ENCODE assay signal across 1 cellular context in genomic region chr18:72541871-72542690, GRCh38.
TF ChIP-seq lines count a peak whose summit lies in the region.

No MANE protein-coding gene starts in this region.

TF ChIP-seq in H1, 55 proteins besides CTCF, POLR2A, EP300 and RAD21 (continued from another document):
- TF ChIP-seq, protein P1, sequence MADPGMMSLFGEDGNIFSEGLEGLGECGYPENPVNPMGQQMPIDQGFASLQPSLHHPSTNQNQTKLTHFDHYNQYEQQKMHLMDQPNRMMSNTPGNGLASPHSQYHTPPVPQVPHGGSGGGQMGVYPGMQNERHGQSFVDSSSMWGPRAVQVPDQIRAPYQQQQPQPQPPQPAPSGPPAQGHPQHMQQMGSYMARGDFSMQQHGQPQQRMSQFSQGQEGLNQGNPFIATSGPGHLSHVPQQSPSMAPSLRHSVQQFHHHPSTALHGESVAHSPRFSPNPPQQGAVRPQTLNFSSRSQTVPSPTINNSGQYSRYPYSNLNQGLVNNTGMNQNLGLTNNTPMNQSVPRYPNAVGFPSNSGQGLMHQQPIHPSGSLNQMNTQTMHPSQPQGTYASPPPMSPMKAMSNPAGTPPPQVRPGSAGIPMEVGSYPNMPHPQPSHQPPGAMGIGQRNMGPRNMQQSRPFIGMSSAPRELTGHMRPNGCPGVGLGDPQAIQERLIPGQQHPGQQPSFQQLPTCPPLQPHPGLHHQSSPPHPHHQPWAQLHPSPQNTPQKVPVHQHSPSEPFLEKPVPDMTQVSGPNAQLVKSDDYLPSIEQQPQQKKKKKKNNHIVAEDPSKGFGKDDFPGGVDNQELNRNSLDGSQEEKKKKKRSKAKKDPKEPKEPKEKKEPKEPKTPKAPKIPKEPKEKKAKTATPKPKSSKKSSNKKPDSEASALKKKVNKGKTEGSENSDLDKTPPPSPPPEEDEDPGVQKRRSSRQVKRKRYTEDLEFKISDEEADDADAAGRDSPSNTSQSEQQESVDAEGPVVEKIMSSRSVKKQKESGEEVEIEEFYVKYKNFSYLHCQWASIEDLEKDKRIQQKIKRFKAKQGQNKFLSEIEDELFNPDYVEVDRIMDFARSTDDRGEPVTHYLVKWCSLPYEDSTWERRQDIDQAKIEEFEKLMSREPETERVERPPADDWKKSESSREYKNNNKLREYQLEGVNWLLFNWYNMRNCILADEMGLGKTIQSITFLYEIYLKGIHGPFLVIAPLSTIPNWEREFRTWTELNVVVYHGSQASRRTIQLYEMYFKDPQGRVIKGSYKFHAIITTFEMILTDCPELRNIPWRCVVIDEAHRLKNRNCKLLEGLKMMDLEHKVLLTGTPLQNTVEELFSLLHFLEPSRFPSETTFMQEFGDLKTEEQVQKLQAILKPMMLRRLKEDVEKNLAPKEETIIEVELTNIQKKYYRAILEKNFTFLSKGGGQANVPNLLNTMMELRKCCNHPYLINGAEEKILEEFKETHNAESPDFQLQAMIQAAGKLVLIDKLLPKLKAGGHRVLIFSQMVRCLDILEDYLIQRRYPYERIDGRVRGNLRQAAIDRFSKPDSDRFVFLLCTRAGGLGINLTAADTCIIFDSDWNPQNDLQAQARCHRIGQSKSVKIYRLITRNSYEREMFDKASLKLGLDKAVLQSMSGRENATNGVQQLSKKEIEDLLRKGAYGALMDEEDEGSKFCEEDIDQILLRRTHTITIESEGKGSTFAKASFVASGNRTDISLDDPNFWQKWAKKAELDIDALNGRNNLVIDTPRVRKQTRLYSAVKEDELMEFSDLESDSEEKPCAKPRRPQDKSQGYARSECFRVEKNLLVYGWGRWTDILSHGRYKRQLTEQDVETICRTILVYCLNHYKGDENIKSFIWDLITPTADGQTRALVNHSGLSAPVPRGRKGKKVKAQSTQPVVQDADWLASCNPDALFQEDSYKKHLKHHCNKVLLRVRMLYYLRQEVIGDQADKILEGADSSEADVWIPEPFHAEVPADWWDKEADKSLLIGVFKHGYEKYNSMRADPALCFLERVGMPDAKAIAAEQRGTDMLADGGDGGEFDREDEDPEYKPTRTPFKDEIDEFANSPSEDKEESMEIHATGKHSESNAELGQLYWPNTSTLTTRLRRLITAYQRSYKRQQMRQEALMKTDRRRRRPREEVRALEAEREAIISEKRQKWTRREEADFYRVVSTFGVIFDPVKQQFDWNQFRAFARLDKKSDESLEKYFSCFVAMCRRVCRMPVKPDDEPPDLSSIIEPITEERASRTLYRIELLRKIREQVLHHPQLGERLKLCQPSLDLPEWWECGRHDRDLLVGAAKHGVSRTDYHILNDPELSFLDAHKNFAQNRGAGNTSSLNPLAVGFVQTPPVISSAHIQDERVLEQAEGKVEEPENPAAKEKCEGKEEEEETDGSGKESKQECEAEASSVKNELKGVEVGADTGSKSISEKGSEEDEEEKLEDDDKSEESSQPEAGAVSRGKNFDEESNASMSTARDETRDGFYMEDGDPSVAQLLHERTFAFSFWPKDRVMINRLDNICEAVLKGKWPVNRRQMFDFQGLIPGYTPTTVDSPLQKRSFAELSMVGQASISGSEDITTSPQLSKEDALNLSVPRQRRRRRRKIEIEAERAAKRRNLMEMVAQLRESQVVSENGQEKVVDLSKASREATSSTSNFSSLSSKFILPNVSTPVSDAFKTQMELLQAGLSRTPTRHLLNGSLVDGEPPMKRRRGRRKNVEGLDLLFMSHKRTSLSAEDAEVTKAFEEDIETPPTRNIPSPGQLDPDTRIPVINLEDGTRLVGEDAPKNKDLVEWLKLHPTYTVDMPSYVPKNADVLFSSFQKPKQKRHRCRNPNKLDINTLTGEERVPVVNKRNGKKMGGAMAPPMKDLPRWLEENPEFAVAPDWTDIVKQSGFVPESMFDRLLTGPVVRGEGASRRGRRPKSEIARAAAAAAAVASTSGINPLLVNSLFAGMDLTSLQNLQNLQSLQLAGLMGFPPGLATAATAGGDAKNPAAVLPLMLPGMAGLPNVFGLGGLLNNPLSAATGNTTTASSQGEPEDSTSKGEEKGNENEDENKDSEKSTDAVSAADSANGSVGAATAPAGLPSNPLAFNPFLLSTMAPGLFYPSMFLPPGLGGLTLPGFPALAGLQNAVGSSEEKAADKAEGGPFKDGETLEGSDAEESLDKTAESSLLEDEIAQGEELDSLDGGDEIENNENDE (IDR thresholded peaks at IDR 0.05; ENCODE audit: insufficient replicate concordance, low read length) = no peak
- no peak for TF ChIP-seq MAFK (IDR thresholded peaks at IDR 0.05; ENCODE audit: low read depth, low read length)
